19 cellular contexts compared by ENCODE assay signal in the genomic region with DNA sequence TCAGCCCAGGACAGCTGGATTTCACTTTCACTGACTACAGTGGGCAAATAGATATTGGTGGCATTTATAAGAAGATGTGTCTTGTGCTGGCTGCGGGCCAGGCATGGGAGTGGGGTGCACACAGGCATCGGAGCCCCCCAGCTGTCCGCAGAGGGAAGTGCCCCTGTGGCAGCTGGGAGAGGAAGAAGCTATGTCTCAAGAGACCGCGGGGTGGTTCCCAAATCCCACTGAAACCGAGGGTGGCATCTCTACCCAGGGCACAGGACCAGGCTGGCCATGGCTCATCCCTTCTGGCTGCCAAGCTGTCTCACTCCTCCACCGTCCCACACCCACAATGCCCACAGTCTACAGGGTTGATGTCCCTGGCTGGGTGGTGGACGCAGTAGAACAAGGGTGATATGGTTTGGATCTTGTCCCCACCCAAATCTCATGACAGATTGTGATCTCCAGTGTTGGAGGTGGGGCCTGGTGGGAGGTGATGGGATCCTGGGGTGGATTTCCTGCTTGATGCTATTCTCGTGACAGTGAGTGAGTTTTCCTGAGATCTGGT.
"Had no signal": no experiment of that assay in that cellular context is flagged by ENCODE, and none has a peak within 500 bp of the region (broad histone marks: within the 10 kb centered on the region; RNA-seq: fewer than 3 reads in every experiment).

No MANE protein-coding gene starts in this region.

- FAIRE-seq: colon, islet of Langerhans had no signal

- H3K4me1 ChIP-seq: esophagus muscularis mucosa, gastrocnemius medialis, heart right ventricle, left lung, right atrium auricular region, tibial artery, upper lobe of left lung had no signal

- H3K36me3 ChIP-seq: esophagus muscularis mucosa, gastrocnemius medialis, heart right ventricle, left lung, right atrium auricular region, tibial artery, upper lobe of left lung had no signal

- DNase-seq: cerebellar nuclear complex; effector memory CD8-positive, alpha-beta T cell; gastrocnemius medialis; heart right ventricle; naive thymus-derived CD4-positive, alpha-beta T cell; nephron progenitor cell; stimulated activated CD4-positive, alpha-beta T cell treated with anti-CD3 and anti-CD28 coated beads, Interleukin-4, amount 100 ng/mL, for 1 hour; stimulated activated CD8-positive, alpha-beta memory T cell treated with anti-CD3 and anti-CD28 coated beads, Interleukin-4, amount 100 ng/mL, for 48 hours; stimulated activated naive CD8-positive, alpha-beta T cell treated with anti-CD3 and anti-CD28 coated beads, Interleukin-15, Interleukin-2, amounts not matched to agents 100 U/mL and 50 U/mL, for 24 hours; upper lobe of left lung had no signal

- H3K27ac ChIP-seq: epithelial cell of prostate, esophagus muscularis mucosa, gastrocnemius medialis, heart right ventricle, left lung, right atrium auricular region, tibial artery, upper lobe of left lung had no signal

- H3K9me3 ChIP-seq: esophagus muscularis mucosa, gastrocnemius medialis, heart right ventricle, left lung, right atrium auricular region, tibial artery, upper lobe of left lung had no signal

- ATAC-seq: effector memory CD8-positive, alpha-beta T cell; gastrocnemius medialis; heart right ventricle; left lung; naive thymus-derived CD4-positive, alpha-beta T cell; stimulated activated effector memory CD8-positive, alpha-beta T cell treated with anti-CD3 and anti-CD28 coated beads, Interleukin-12 subunit alpha, Interleukin-12 subunit beta, amount 100 ng/mL, for 72 hours; stimulated activated naive CD8-positive, alpha-beta T cell treated with anti-CD3 and anti-CD28 coated beads, Interleukin-15, Interleukin-2, amounts not matched to agents 100 U/mL and 50 U/mL, for 24 hours had no signal

- H3K4me3 ChIP-seq: esophagus muscularis mucosa, gastrocnemius medialis, heart right ventricle, left lung, right atrium auricular region, smooth muscle cell, tibial artery, upper lobe of left lung had no signal
